In the genomic region with DNA sequence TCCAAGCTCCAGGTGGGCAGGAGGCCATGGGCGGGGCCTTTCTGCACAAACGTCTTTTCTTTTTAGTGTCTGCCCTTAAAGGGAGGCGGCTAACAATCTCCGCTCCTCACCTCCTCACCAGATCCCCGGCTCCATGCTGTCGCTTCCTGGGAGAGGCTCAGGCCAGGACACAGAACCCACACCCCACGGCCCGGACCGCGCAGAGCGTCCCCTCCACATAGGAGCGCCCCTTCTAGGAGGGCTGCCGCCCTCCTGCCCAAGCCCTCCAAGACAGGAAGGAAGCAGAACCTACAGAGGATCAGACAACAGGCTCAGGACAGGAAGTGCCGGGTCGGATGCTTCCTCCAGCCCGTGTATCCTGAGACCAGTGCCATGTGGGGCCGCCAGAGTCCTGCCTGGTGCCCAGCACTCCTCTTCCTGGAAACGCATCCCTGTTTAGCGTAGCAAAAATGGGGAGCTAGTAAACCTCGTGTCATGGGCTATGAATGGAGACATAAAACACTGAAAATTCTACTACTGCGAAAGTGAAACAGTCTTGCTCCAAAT, we compare ENCODE assay signal across 1 cellular context.
TF ChIP-seq lines count a peak whose summit lies in the region.

No MANE protein-coding gene starts in this region.

TF ChIP-seq in H1, 55 proteins besides CTCF, POLR2A, EP300 and RAD21:
- TF ChIP-seq, protein P1, sequence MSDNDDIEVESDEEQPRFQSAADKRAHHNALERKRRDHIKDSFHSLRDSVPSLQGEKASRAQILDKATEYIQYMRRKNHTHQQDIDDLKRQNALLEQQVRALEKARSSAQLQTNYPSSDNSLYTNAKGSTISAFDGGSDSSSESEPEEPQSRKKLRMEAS (IDR thresholded peaks at IDR 0.05), result peak; percentile 23; the same call in 1 of the 2 replicates
- no peak for TF ChIP-seq CEBPB (IDR thresholded peaks at IDR 0.05; ENCODE audit: low read depth, low read length)
